21 cellular contexts compared by ENCODE assay signal in genomic region chr6:127946388-127946787, GRCh38. TPM values are rescaled to one million over a fixed set of nuclear protein-coding genes. Genes with fewer than 3 reads are reported as not detected.
"Had no signal": no experiment of that assay in that cellular context is flagged by ENCODE, and none has a peak within 500 bp of the region (broad histone marks: within the 10 kb centered on the region; RNA-seq: fewer than 3 reads in every experiment).

No MANE protein-coding gene starts in this region.

- DNase-seq: activated CD4-positive, alpha-beta memory T cell treated with anti-CD3 and anti-CD28 coated beads, Interleukin-2, amount 10 ng/mL, durations not matched to agents 7 days and 5 days; activated CD4-positive, alpha-beta T cell treated with anti-CD3 and anti-CD28 coated beads for 48 hours; activated gamma-delta T cell treated with Interleukin-2 at 50 U/mL for 16 hours; central memory CD4-positive, alpha-beta T cell; dermis blood vessel endothelial cell; effector CD8-positive, alpha-beta T cell; foreskin keratinocyte; lower lobe of right lung; naive B cell; retina; stimulated activated CD4-positive, alpha-beta T cell treated with anti-CD3 and anti-CD28 coated beads, Interleukin-2, amount 100 ng/mL, for 48 hours; stimulated activated naive CD4-positive, alpha-beta T cell; substantia nigra; T-helper 1 cell; T1000; thyroid gland had no signal

- H3K4me1 ChIP-seq: foreskin keratinocyte, lower lobe of right lung, neural progenitor cell, thyroid gland had no signal

- H3K4me3 Mint-ChIP-seq: activated CD4-positive, alpha-beta memory T cell treated with anti-CD3 and anti-CD28 coated beads, Interleukin-2, amount 10 ng/mL, durations not matched to agents 7 days and 5 days; naive B cell; neural progenitor cell; WTC11 had no signal

- H3K27ac ChIP-seq: foreskin keratinocyte, lower lobe of right lung, neural progenitor cell, thyroid gland had no signal

- H3K36me3 ChIP-seq: lower lobe of right lung, neural progenitor cell, thyroid gland had no signal

- ATAC-seq: foreskin keratinocyte, left lobe of liver, lower lobe of right lung, WTC11 had no signal

- H3K4me3 ChIP-seq: lower lobe of right lung, neural progenitor cell, thyroid gland had no signal

- H3K27me3 Mint-ChIP-seq: activated CD4-positive, alpha-beta memory T cell treated with anti-CD3 and anti-CD28 coated beads, Interleukin-2, amount 10 ng/mL, durations not matched to agents 7 days and 5 days; naive B cell had no signal

- H3K9me3 ChIP-seq: lower lobe of right lung, thyroid gland had no signal

- H3K27ac Mint-ChIP-seq: activated CD4-positive, alpha-beta memory T cell treated with anti-CD3 and anti-CD28 coated beads, Interleukin-2, amount 10 ng/mL, durations not matched to agents 7 days and 5 days; naive B cell; neural progenitor cell; WTC11 had no signal

- H3K27me3 ChIP-seq: foreskin keratinocyte, neural progenitor cell, thyroid gland had no signal

- H3K36me3 Mint-ChIP-seq: naive B cell, neural progenitor cell, WTC11 had no signal

- H3K9me3 Mint-ChIP-seq: neural progenitor cell, WTC11 had no signal

RNA-seq across cellular contexts. Expression of gene THEMIS, which starts 45.5 kb away (rescaled TPM):
- total RNA-seq: dermis blood vessel endothelial cell, foreskin keratinocyte, glomerular endothelial cell, WTC11 had no signal
- polyA plus RNA-seq: foreskin keratinocyte, keratinocyte had no signal
